26 cellular contexts compared by ENCODE assay signal in genomic region chr17:71284032-71284755, GRCh38.
"Had no signal": no experiment of that assay in that cellular context is flagged by ENCODE, and none has a peak within 500 bp of the region (broad histone marks: within the 10 kb centered on the region; RNA-seq: fewer than 3 reads in every experiment).

No MANE protein-coding gene starts in this region.

- ATAC-seq: heart right ventricle; left cardiac atrium; left lobe of liver; lower lobe of right lung; mucosa of descending colon; naive thymus-derived CD4-positive, alpha-beta T cell; natural killer cell treated with Interleukin-12 subunit alpha and Interleukin-12 subunit beta and Interleukin-15 and Interleukin-18, amount 100 ng/mL, for 72 hours; right cardiac atrium; stimulated activated effector memory CD8-positive, alpha-beta T cell treated with anti-CD3 and anti-CD28 coated beads, Interleukin-12 subunit alpha, Interleukin-12 subunit beta, amount 100 ng/mL, for 72 hours had no signal

- H3K4me2 ChIP-seq: hepatocyte had no signal

- DNase-seq: heart right ventricle; islet precursor cell; left cardiac atrium; lower lobe of right lung; midbrain; mucosa of descending colon; naive thymus-derived CD4-positive, alpha-beta T cell; ovary; retina; right cardiac atrium; stimulated activated CD4-positive, alpha-beta T cell treated with anti-CD3 and anti-CD28 coated beads, Interleukin-12 subunit alpha, Interleukin-12 subunit beta, amount 100 ng/mL, for 4 hours; stimulated activated CD4-positive, alpha-beta T cell treated with anti-CD3 and anti-CD28 coated beads, Interleukin-15, amount 100 ng/mL, for 24 hours; stimulated activated CD4-positive, alpha-beta T cell treated with anti-CD3 and anti-CD28 coated beads, Interleukin-4, amount 100 ng/mL, for 24 hours; stimulated activated naive CD4-positive, alpha-beta T cell had no signal

- H3K4me3 Mint-ChIP-seq: naive thymus-derived CD4-positive, alpha-beta T cell; natural killer cell treated with Interleukin-12 subunit alpha and Interleukin-12 subunit beta and Interleukin-15 and Interleukin-18, amount 100 ng/mL, for 72 hours; stimulated activated effector memory CD8-positive, alpha-beta T cell treated with anti-CD3 and anti-CD28 coated beads, Interleukin-12 subunit alpha, Interleukin-12 subunit beta, amount 100 ng/mL, for 72 hours; stimulated activated naive CD8-positive, alpha-beta T cell treated with anti-CD3 and anti-CD28 coated beads, Interleukin-15, Interleukin-2, amounts not matched to agents 100 ng/mL and 50 ng/mL, for 24 hours; type B pancreatic cell had no signal

- H3K79me2 ChIP-seq: hepatocyte had no signal

- H3K36me3 ChIP-seq: heart right ventricle, lower lobe of right lung, ovary, prostate gland, suprapubic skin, thoracic aorta, tibial nerve, vagina had no signal

- H3K27me3 ChIP-seq: ovary, suprapubic skin, tibial nerve, vagina had no signal

- H2AFZ ChIP-seq: hepatocyte had no signal

- H3K4me1 ChIP-seq: heart right ventricle, lower lobe of right lung, prostate gland, vagina had no signal

- H3K9me3 ChIP-seq: heart right ventricle, lower lobe of right lung, mucosa of descending colon, ovary, prostate gland, suprapubic skin, thoracic aorta, tibial nerve, vagina had no signal

- H3K4me1 Mint-ChIP-seq: naive thymus-derived CD4-positive, alpha-beta T cell; stimulated activated effector memory CD8-positive, alpha-beta T cell treated with anti-CD3 and anti-CD28 coated beads, Interleukin-12 subunit alpha, Interleukin-12 subunit beta, amount 100 ng/mL, for 72 hours had no signal

- H3K9me3 Mint-ChIP-seq: type B pancreatic cell had no signal

- H3K4me3 ChIP-seq: heart right ventricle, hepatocyte, lower lobe of right lung, mucosa of descending colon, ovary, prostate gland, skin epidermis, suprapubic skin, thoracic aorta, tibial nerve, vagina had no signal

- H3K27ac ChIP-seq: heart right ventricle, hepatocyte, lower lobe of right lung, ovary, prostate gland, skin epidermis, suprapubic skin, thoracic aorta, tibial nerve, vagina had no signal

- H3K27me3 Mint-ChIP-seq: natural killer cell treated with Interleukin-12 subunit alpha and Interleukin-12 subunit beta and Interleukin-15 and Interleukin-18, amount 100 ng/mL, for 72 hours; stimulated activated naive CD8-positive, alpha-beta T cell treated with anti-CD3 and anti-CD28 coated beads, Interleukin-15, Interleukin-2, amounts not matched to agents 100 ng/mL and 50 ng/mL, for 24 hours had no signal

- H3K27ac Mint-ChIP-seq: natural killer cell treated with Interleukin-12 subunit alpha and Interleukin-12 subunit beta and Interleukin-15 and Interleukin-18, amount 100 ng/mL, for 72 hours; stimulated activated effector memory CD8-positive, alpha-beta T cell treated with anti-CD3 and anti-CD28 coated beads, Interleukin-12 subunit alpha, Interleukin-12 subunit beta, amount 100 ng/mL, for 72 hours; stimulated activated naive CD8-positive, alpha-beta T cell treated with anti-CD3 and anti-CD28 coated beads, Interleukin-15, Interleukin-2, amounts not matched to agents 100 ng/mL and 50 ng/mL, for 24 hours; type B pancreatic cell had no signal

- H3K36me3 Mint-ChIP-seq: naive thymus-derived CD4-positive, alpha-beta T cell; natural killer cell treated with Interleukin-12 subunit alpha and Interleukin-12 subunit beta and Interleukin-15 and Interleukin-18, amount 100 ng/mL, for 72 hours; stimulated activated effector memory CD8-positive, alpha-beta T cell treated with anti-CD3 and anti-CD28 coated beads, Interleukin-12 subunit alpha, Interleukin-12 subunit beta, amount 100 ng/mL, for 72 hours; type B pancreatic cell had no signal
